10 cellular contexts compared by ENCODE assay signal in genomic region chr14:101992708-101993107, GRCh38. TPM values are rescaled to one million over a fixed set of nuclear protein-coding genes. Genes with fewer than 3 reads are reported as not detected.
DNase-seq lines count a peak whose midpoint lies in the region; ATAC-seq and TF ChIP-seq lines count a peak whose summit lies in the region.
"Had no signal": no experiment of that assay in that cellular context is flagged by ENCODE, and none has a peak within 500 bp of the region (broad histone marks: within the 10 kb centered on the region; RNA-seq: fewer than 3 reads in every experiment).

No MANE protein-coding gene starts in this region.

- DNase-seq in activated naive CD8-positive, alpha-beta T cell treated with anti-CD3 and anti-CD28 coated beads, Interleukin-2, amount 10 ng/mL, durations not matched to agents 7 days and 5 days, result no peak
- DNase-seq in activated naive CD8-positive, alpha-beta T cell treated with anti-CD3 and anti-CD28 coated beads for 36 hours, result no peak
- DNase-seq in NOMO-1 treated with dmso at 0.1 percent for 144 hours (lab: John Stamatoyannopoulos, UW; ENCODE audit: unreplicated experiment) (peak; percentile 84), uterus (no peak), NCI-H446 treated with DMSO at 0.1 percent for 48 hours (lab: John Stamatoyannopoulos, UW) (no peak), NCI-H2029 (lab: John Stamatoyannopoulos, UW) (no peak)
- DNase-seq: IMR-90 had no signal

- ATAC-seq in activated naive CD8-positive, alpha-beta T cell treated with anti-CD3 and anti-CD28 coated beads, Interleukin-2, amount 10 ng/mL, durations not matched to agents 7 days and 5 days (ENCODE audit: low read depth), result no peak
- peak; percentile 72 for ATAC-seq in HG02840 (IDR thresholded peaks at IDR 0.05; ENCODE audit: low FRiP score, unreplicated experiment)
- ATAC-seq in stimulated activated memory B cell treated with anti-CD40 and anti-IgM and Interleukin-4, amounts not matched to agents 10 μg/mL and 1 μg/mL and 100 μg/mL, for 72 hours, result peak; percentile 99

- H3K4me3 Mint-ChIP-seq in activated naive CD8-positive, alpha-beta T cell treated with anti-CD3 and anti-CD28 coated beads, Interleukin-2, amount 10 ng/mL, durations not matched to agents 7 days and 5 days, result no peak overlapping the region
- H3K4me3 Mint-ChIP-seq in activated naive CD8-positive, alpha-beta T cell treated with anti-CD3 and anti-CD28 coated beads for 36 hours, result no peak overlapping the region
- H3K4me3 Mint-ChIP-seq in stimulated activated memory B cell treated with anti-CD40 and anti-IgM and Interleukin-4, amounts not matched to agents 10 μg/mL and 1 μg/mL and 100 μg/mL, for 72 hours, result peak overlapping the region; percentile 59
- H3K4me3 Mint-ChIP-seq: nephron had no signal

- TF ChIP-seq CTCF in uterus (IDR thresholded peaks at IDR 0.05), result no peak

- no peak overlapping the region for H3K4me3 ChIP-seq in uterus

- H3K27me3 ChIP-seq in uterus, result no peaks in the 10 kb centered on the region

- H3K27ac Mint-ChIP-seq in activated naive CD8-positive, alpha-beta T cell treated with anti-CD3 and anti-CD28 coated beads, Interleukin-2, amount 10 ng/mL, durations not matched to agents 7 days and 5 days, result peak overlapping the region; percentile 10
- H3K27ac Mint-ChIP-seq in activated naive CD8-positive, alpha-beta T cell treated with anti-CD3 and anti-CD28 coated beads for 36 hours, result no peak overlapping the region
- H3K27ac Mint-ChIP-seq in stimulated activated memory B cell treated with anti-CD40 and anti-IgM and Interleukin-4, amounts not matched to agents 10 μg/mL and 1 μg/mL and 100 μg/mL, for 72 hours, result peak overlapping the region; percentile 81
- H3K27ac Mint-ChIP-seq: nephron had no signal

- no peak for TF ChIP-seq POLR2A in uterus (IDR thresholded peaks at IDR 0.05)

- no peaks in the 10 kb centered on the region for H3K9me3 Mint-ChIP-seq in activated naive CD8-positive, alpha-beta T cell treated with anti-CD3 and anti-CD28 coated beads, Interleukin-2, amount 10 ng/mL, durations not matched to agents 7 days and 5 days
- H3K9me3 Mint-ChIP-seq in activated naive CD8-positive, alpha-beta T cell treated with anti-CD3 and anti-CD28 coated beads for 36 hours, result no peaks in the 10 kb centered on the region
- H3K9me3 Mint-ChIP-seq in stimulated activated memory B cell treated with anti-CD40 and anti-IgM and Interleukin-4, amounts not matched to agents 10 μg/mL and 1 μg/mL and 100 μg/mL, for 72 hours, result no peaks in the 10 kb centered on the region
- H3K9me3 Mint-ChIP-seq: nephron had no signal

- no peaks in the 10 kb centered on the region for H3K4me1 ChIP-seq in uterus

- H3K9me3 ChIP-seq in uterus, result no peaks in the 10 kb centered on the region

- POLR2A ChIA-PET in activated naive CD8-positive, alpha-beta T cell treated with anti-CD3 and anti-CD28 coated beads, Interleukin-2, amount 10 ng/mL, durations not matched to agents 7 days and 5 days (lab: Charles Lee), result no interaction called here

- intact Hi-C loops in uterus (cut with DNase I; ENCODE audit: low total_unique reads), result no loop called here

- H3K4me1 Mint-ChIP-seq in activated naive CD8-positive, alpha-beta T cell treated with anti-CD3 and anti-CD28 coated beads, Interleukin-2, amount 10 ng/mL, durations not matched to agents 7 days and 5 days, result no peaks in the 10 kb centered on the region
- no peaks in the 10 kb centered on the region for H3K4me1 Mint-ChIP-seq in activated naive CD8-positive, alpha-beta T cell treated with anti-CD3 and anti-CD28 coated beads for 36 hours
- peaks cover 27% of the 10 kb centered on the region for H3K4me1 Mint-ChIP-seq in stimulated activated memory B cell treated with anti-CD40 and anti-IgM and Interleukin-4, amounts not matched to agents 10 μg/mL and 1 μg/mL and 100 μg/mL, for 72 hours
- H3K4me1 Mint-ChIP-seq: nephron had no signal

- no peak overlapping the region for H3K27ac ChIP-seq in uterus

- no peaks in the 10 kb centered on the region for H3K27me3 Mint-ChIP-seq in activated naive CD8-positive, alpha-beta T cell treated with anti-CD3 and anti-CD28 coated beads, Interleukin-2, amount 10 ng/mL, durations not matched to agents 7 days and 5 days
- no peaks in the 10 kb centered on the region for H3K27me3 Mint-ChIP-seq in activated naive CD8-positive, alpha-beta T cell treated with anti-CD3 and anti-CD28 coated beads for 36 hours
- H3K27me3 Mint-ChIP-seq in stimulated activated memory B cell treated with anti-CD40 and anti-IgM and Interleukin-4, amounts not matched to agents 10 μg/mL and 1 μg/mL and 100 μg/mL, for 72 hours, result no peaks in the 10 kb centered on the region

- H3K36me3 Mint-ChIP-seq in activated naive CD8-positive, alpha-beta T cell treated with anti-CD3 and anti-CD28 coated beads, Interleukin-2, amount 10 ng/mL, durations not matched to agents 7 days and 5 days, result peaks cover 32% of the 10 kb centered on the region
- peaks cover 28% of the 10 kb centered on the region for H3K36me3 Mint-ChIP-seq in activated naive CD8-positive, alpha-beta T cell treated with anti-CD3 and anti-CD28 coated beads for 36 hours
- peaks cover 60% of the 10 kb centered on the region for H3K36me3 Mint-ChIP-seq in stimulated activated memory B cell treated with anti-CD40 and anti-IgM and Interleukin-4, amounts not matched to agents 10 μg/mL and 1 μg/mL and 100 μg/mL, for 72 hours

- H3K36me3 ChIP-seq in uterus, result no peaks in the 10 kb centered on the region

RNA-seq across cellular contexts. Expression of gene DYNC1H1, which starts 28.3 kb away (rescaled TPM):
- total RNA-seq in activated naive CD8-positive, alpha-beta T cell treated with anti-CD3 and anti-CD28 coated beads, Interleukin-2, amount 10 ng/mL, durations not matched to agents 7 days and 5 days, result 100 to 1,000 TPM; 287 to 316 TPM
- total RNA-seq in activated naive CD8-positive, alpha-beta T cell treated with anti-CD3 and anti-CD28 coated beads for 36 hours, result 100 to 1,000 TPM; 216 to 227 TPM
- total RNA-seq in uterus, result 100 to 1,000 TPM; 251 to 634 (median 479) TPM
